17 cellular contexts compared by ENCODE assay signal in the genomic region with DNA sequence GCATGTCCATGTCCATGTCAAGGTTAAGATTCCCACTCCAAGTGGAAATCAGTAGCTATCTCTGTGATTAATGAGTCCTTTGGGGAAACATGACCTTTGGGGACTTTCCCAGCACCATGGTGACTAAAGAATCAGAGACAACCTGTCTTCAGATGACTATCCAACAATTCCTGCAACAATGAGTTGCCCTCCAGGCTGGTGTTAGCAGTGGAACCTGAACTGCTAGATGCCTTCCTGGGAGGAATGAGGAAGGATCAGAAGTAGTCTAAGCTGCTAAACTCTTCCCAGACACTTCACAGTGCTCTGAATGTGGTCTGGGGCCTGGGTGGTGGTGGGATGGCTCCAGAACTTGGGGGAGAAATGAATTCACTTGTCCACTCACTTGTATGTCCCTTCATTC. TPM values are rescaled to one million over a fixed set of nuclear protein-coding genes. Genes with fewer than 3 reads are reported as not detected.
"Had no signal": no experiment of that assay in that cellular context is flagged by ENCODE, and none has a peak within 500 bp of the region (broad histone marks: within the 10 kb centered on the region; RNA-seq: fewer than 3 reads in every experiment).

No MANE protein-coding gene starts in this region.

- DNase-seq: activated CD4-positive, alpha-beta T cell treated with anti-CD3 and anti-CD28 coated beads for 1 hour; activated CD4-positive, alpha-beta T cell treated with anti-CD3 and anti-CD28 coated beads, Interleukin-2, amount 50 U/mL, for 4 hours; activated naive CD4-positive, alpha-beta T cell treated with anti-CD3 and anti-CD28 coated beads for 36 hours; effector CD4-positive, alpha-beta T cell; left ventricle myocardium inferior; mucosa of descending colon; naive thymus-derived CD4-positive, alpha-beta T cell; stimulated activated CD4-positive, alpha-beta T cell treated with anti-CD3 and anti-CD28 coated beads, Interleukin-2, amount 100 ng/mL, for 48 hours; T-cell; T1000 had no signal

- H3K9me3 Mint-ChIP-seq: activated naive CD4-positive, alpha-beta T cell treated with anti-CD3 and anti-CD28 coated beads for 36 hours; activated T-helper 2 cell treated with anti-CD3 and anti-CD28 coated beads, Interferon-gamma antibody, Interleukin-2, Interleukin-4, amounts not matched to agents 10 μg/mL and 5 μg/mL and 100 μg/mL, durations not matched to agents 14 hours and 24 hours and 36 hours; memory B cell; naive thymus-derived CD4-positive, alpha-beta T cell; stimulated activated memory B cell treated with anti-CD40 and anti-IgM and Interleukin-4, amounts not matched to agents 10 μg/mL and 1 μg/mL and 100 μg/mL, for 72 hours; T-cell had no signal

- H3K9me3 ChIP-seq: ascending aorta, left ventricle myocardium inferior, mucosa of descending colon, tibial artery had no signal

- H3K4me1 ChIP-seq: ascending aorta, parathyroid adenoma had no signal

- H3K4me3 Mint-ChIP-seq: activated naive CD4-positive, alpha-beta T cell treated with anti-CD3 and anti-CD28 coated beads for 36 hours; memory B cell; naive thymus-derived CD4-positive, alpha-beta T cell; stimulated activated memory B cell treated with anti-CD40 and anti-IgM and Interleukin-4, amounts not matched to agents 10 μg/mL and 1 μg/mL and 100 μg/mL, for 72 hours; T-cell had no signal

- H3K27me3 ChIP-seq: ascending aorta, hepatocyte had no signal

- ATAC-seq: mucosa of descending colon; naive thymus-derived CD4-positive, alpha-beta T cell; stimulated activated memory B cell treated with anti-CD40 and anti-IgM and Interleukin-4, amounts not matched to agents 10 μg/mL and 1 μg/mL and 100 μg/mL, for 72 hours; T-cell had no signal

- H3K4me1 Mint-ChIP-seq: memory B cell; stimulated activated memory B cell treated with anti-CD40 and anti-IgM and Interleukin-4, amounts not matched to agents 10 μg/mL and 1 μg/mL and 100 μg/mL, for 72 hours; T-cell had no signal

- H3K36me3 Mint-ChIP-seq: memory B cell; stimulated activated memory B cell treated with anti-CD40 and anti-IgM and Interleukin-4, amounts not matched to agents 10 μg/mL and 1 μg/mL and 100 μg/mL, for 72 hours; T-cell had no signal

- H3K27ac ChIP-seq: ascending aorta, hepatocyte, left ventricle myocardium inferior, parathyroid adenoma, tibial artery had no signal

- H3K4me3 ChIP-seq: ascending aorta, hepatocyte, left ventricle myocardium inferior, mucosa of descending colon, tibial artery had no signal

- H3K27ac Mint-ChIP-seq: activated naive CD4-positive, alpha-beta T cell treated with anti-CD3 and anti-CD28 coated beads for 36 hours; activated T-helper 2 cell treated with anti-CD3 and anti-CD28 coated beads, Interferon-gamma antibody, Interleukin-2, Interleukin-4, amounts not matched to agents 10 μg/mL and 5 μg/mL and 100 μg/mL, durations not matched to agents 14 hours and 24 hours and 36 hours; memory B cell; stimulated activated memory B cell treated with anti-CD40 and anti-IgM and Interleukin-4, amounts not matched to agents 10 μg/mL and 1 μg/mL and 100 μg/mL, for 72 hours; T-cell had no signal

- H3K36me3 ChIP-seq: ascending aorta, left ventricle myocardium inferior, tibial artery had no signal

RNA-seq across cellular contexts. Expression of gene S100A9, which starts 6.5 kb away (rescaled TPM):
- total RNA-seq: activated T-helper 2 cell treated with anti-CD3 and anti-CD28 coated beads, Interferon-gamma antibody, Interleukin-2, Interleukin-4, amounts not matched to agents 10 μg/mL and 5 μg/mL and 100 μg/mL, durations not matched to agents 14 hours and 24 hours and 36 hours had no signal

RNA-seq across cellular contexts. Expression of gene S100A12, which starts 11.2 kb away (rescaled TPM):
- total RNA-seq: activated naive CD4-positive, alpha-beta T cell treated with anti-CD3 and anti-CD28 coated beads for 36 hours; activated T-helper 2 cell treated with anti-CD3 and anti-CD28 coated beads, Interferon-gamma antibody, Interleukin-2, Interleukin-4, amounts not matched to agents 10 μg/mL and 5 μg/mL and 100 μg/mL, durations not matched to agents 14 hours and 24 hours and 36 hours; ascending aorta; hepatocyte had no signal
- polyA plus RNA-seq: hepatocyte; naive thymus-derived CD4-positive, alpha-beta T cell had no signal

RNA-seq across cellular contexts. Expression of gene PGLYRP4, which starts 15.5 kb away (rescaled TPM):
- total RNA-seq: activated naive CD4-positive, alpha-beta T cell treated with anti-CD3 and anti-CD28 coated beads for 36 hours; activated T-helper 2 cell treated with anti-CD3 and anti-CD28 coated beads, Interferon-gamma antibody, Interleukin-2, Interleukin-4, amounts not matched to agents 10 μg/mL and 5 μg/mL and 100 μg/mL, durations not matched to agents 14 hours and 24 hours and 36 hours; ascending aorta; hepatocyte; left ventricle myocardium inferior; mucosa of descending colon; naive thymus-derived CD4-positive, alpha-beta T cell; T-cell had no signal
- polyA plus RNA-seq: hepatocyte; naive thymus-derived CD4-positive, alpha-beta T cell had no signal

RNA-seq across cellular contexts. Expression of gene S100A8, which starts 26.7 kb away (rescaled TPM):
- total RNA-seq: activated naive CD4-positive, alpha-beta T cell treated with anti-CD3 and anti-CD28 coated beads for 36 hours; activated T-helper 2 cell treated with anti-CD3 and anti-CD28 coated beads, Interferon-gamma antibody, Interleukin-2, Interleukin-4, amounts not matched to agents 10 μg/mL and 5 μg/mL and 100 μg/mL, durations not matched to agents 14 hours and 24 hours and 36 hours had no signal

RNA-seq across cellular contexts. Expression of gene PGLYRP3, which starts 51.4 kb away (rescaled TPM):
- total RNA-seq: activated naive CD4-positive, alpha-beta T cell treated with anti-CD3 and anti-CD28 coated beads for 36 hours; activated T-helper 2 cell treated with anti-CD3 and anti-CD28 coated beads, Interferon-gamma antibody, Interleukin-2, Interleukin-4, amounts not matched to agents 10 μg/mL and 5 μg/mL and 100 μg/mL, durations not matched to agents 14 hours and 24 hours and 36 hours; ascending aorta; hepatocyte; left ventricle myocardium inferior; mucosa of descending colon; naive thymus-derived CD4-positive, alpha-beta T cell; T-cell had no signal
- polyA plus RNA-seq: hepatocyte; naive thymus-derived CD4-positive, alpha-beta T cell had no signal
